Comparison of ENCODE assay signal across 7 cellular contexts in the genomic region with DNA sequence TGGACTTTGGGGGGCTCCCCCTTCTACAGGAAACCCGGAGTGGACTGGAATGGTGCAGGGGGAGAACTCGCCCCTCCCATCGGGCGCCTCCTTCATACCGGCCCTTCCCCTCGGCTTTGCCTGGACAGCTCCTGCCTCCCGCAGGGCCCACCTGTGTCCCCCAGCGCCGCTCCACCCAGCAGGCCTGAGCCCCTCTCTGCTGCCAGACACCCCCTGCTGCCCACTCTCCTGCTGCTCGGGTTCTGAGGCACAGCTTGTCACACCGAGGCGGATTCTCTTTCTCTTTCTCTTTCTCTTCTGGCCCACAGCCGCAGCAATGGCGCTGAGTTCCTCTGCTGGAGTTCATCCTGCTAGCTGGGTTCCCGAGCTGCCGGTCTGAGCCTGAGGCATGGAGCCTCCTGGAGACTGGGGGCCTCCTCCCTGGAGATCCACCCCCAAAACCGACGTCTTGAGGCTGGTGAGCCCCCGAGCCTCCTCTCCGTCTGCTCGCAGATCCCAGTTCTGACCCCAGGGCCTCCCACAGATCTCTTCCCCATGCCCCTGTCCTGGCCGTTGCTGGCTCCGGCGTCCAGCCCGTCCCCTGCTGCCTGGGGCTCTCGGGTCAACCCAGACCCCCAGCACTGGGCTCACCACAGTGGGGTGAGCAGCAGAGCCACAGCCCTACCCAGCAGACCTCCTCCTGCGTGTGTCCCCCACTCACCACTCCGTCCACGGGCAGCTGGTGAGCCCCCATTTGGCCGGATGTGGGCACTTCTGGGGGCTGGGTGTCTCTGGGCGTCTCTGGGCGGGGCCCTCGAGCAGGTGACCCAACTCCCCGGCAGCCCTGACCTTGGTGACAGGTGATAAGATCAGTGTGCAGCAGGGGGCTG. TPM values are rescaled to one million over a fixed set of nuclear protein-coding genes. Genes with fewer than 3 reads are reported as not detected.
A peak's percentile ranks its signal among the peaks of the same experiment; 100 is the strongest.
DNase-seq lines count a peak whose midpoint lies in the region; ATAC-seq and TF ChIP-seq lines count a peak whose summit lies in the region.

A gene (plus strand): TSS at position 95 of the 869 bp plus-strand sequence. CDS start 294 bp downstream, at position 389.

- H3K4me2 ChIP-seq in hepatocyte: peak within 1 kb of the TSS; percentile 72

- 1 to 18% (median 1%) methylated on average over 33 to 34 of the region's 34 CpGs for WGBS in adipose tissue, 3 donors
- 65% methylated on average over 30 of the region's 34 CpGs for WGBS in hepatocyte (ENCODE audit: low lambda C conversion rate, missing lambda C conversion rate)

- no peak for TF ChIP-seq CTCF in hepatocyte (IDR thresholded peaks at IDR 0.05; ENCODE audit: poor library complexity)

- H3K4me3 ChIP-seq in hepatocyte: no peak within 1 kb of the TSS

- H3K9me3 ChIP-seq in hepatocyte (ENCODE audit: low read depth): no peaks in the 10 kb centered on the region

- H3K79me2 ChIP-seq in hepatocyte: no peaks in the 10 kb centered on the region

- H3K27ac ChIP-seq in adipose tissue (ENCODE audit: low read depth, low read length) (peak within 1 kb of the TSS; percentile 53), hepatocyte (peak within 1 kb of the TSS; percentile 45)

- no peaks in the 10 kb centered on the region for H4K20me1 ChIP-seq in hepatocyte (ENCODE audit: insufficient read depth, poor library complexity, severe bottlenecking)

- peaks cover 15% of the 10 kb centered on the region for H3K4me1 ChIP-seq in hepatocyte (ENCODE audit: insufficient read depth)

- DNase-seq in hepatocyte (ENCODE audit: low spot score) (peak; percentile 66), NCI-H1930 (lab: John Stamatoyannopoulos, UW) (no peak)
- DNase-seq in stimulated activated CD4-positive, alpha-beta T cell treated with anti-CD3 and anti-CD28 coated beads, Interleukin-1b, Interleukin-23, amount 100 ng/mL, for 24 hours (ENCODE audit: low read depth in 4 of 4, low spot score in 1 of 4): peak in 3 of 4 experiments; percentile 41 to 49 (median 46)

- H3K9me2 ChIP-seq in hepatocyte (replicated peaks; ENCODE audit: insufficient read depth): no peaks in the 10 kb centered on the region

- no peaks in the 10 kb centered on the region for H3K36me3 ChIP-seq in hepatocyte (replicated peaks; ENCODE audit: insufficient read depth, low read depth)

- H3K27me3 ChIP-seq in hepatocyte: no peaks in the 10 kb centered on the region

- ATAC-seq in GM18511 (IDR thresholded peaks at IDR 0.05; ENCODE audit: unreplicated experiment) (peak; percentile 43), HG03066 (IDR thresholded peaks at IDR 0.05; ENCODE audit: low read depth, unreplicated experiment) (peak; percentile 44), SK-N-SH treated with all-trans-retinoic acid at 6 μM for 48 hours (peak; percentile 10; the same call in 1 of the 3 replicates)

- H2AFZ ChIP-seq in hepatocyte: peak within 1 kb of the TSS; percentile 52

TF ChIP-seq in SK-N-SH treated with all-trans-retinoic acid at 6 μM for 48 hours, 23 proteins besides CTCF, POLR2A, EP300 and RAD21:
- TF ChIP-seq CSDC2 (CRISPR knock-in tag; IDR thresholded peaks at IDR 0.05) (no peak), TCF4 (CRISPR knock-in tag; IDR thresholded peaks at IDR 0.05; ENCODE audit: borderline replicate concordance) (no peak), ZNF70 (CRISPR knock-in tag; IDR thresholded peaks at IDR 0.05) (no peak), TOX (CRISPR knock-in tag; IDR thresholded peaks at IDR 0.05; ENCODE audit: borderline replicate concordance) (no peak), ESRRG (CRISPR knock-in tag; IDR thresholded peaks at IDR 0.05) (no peak), SNAI2 (CRISPR knock-in tag; IDR thresholded peaks at IDR 0.05) (no peak)
TF ChIP-seq in SK-N-SH treated with all-trans-retinoic acid at 6 μM for 48 hours: peak in this region for 0.

RNA-seq across cellular contexts. Expression of the gene that starts here (rescaled TPM):
- 10 to 100 TPM; 21.8 to 92.2 (median 46.4) TPM for polyA plus RNA-seq in adipose tissue
- 2.7 and 6.1 TPM in 2 replicates for total RNA-seq in hepatocyte
- 5.3 and 5.4 TPM in 2 replicates for polyA plus RNA-seq in hepatocyte

Comparison
In these comparisons a context has a peak if more than half of its experiments do, and no peak if none do; other contexts are left out.
1. DNase-seq: peak in hepatocyte (single experiment) and stimulated activated CD4-positive, alpha-beta T cell treated with anti-CD3 and anti-CD28 coated beads, Interleukin-1b, Interleukin-23, amount 100 ng/mL, for 24 hours (3 of 4); none in NCI-H1930 (0 of 2).
2. Peak in every context shown above with its lines, with median percentiles within 50 percentile points of each other: ATAC-seq.